Comparison of ENCODE assay signal across 8 cellular contexts in the genomic region with DNA sequence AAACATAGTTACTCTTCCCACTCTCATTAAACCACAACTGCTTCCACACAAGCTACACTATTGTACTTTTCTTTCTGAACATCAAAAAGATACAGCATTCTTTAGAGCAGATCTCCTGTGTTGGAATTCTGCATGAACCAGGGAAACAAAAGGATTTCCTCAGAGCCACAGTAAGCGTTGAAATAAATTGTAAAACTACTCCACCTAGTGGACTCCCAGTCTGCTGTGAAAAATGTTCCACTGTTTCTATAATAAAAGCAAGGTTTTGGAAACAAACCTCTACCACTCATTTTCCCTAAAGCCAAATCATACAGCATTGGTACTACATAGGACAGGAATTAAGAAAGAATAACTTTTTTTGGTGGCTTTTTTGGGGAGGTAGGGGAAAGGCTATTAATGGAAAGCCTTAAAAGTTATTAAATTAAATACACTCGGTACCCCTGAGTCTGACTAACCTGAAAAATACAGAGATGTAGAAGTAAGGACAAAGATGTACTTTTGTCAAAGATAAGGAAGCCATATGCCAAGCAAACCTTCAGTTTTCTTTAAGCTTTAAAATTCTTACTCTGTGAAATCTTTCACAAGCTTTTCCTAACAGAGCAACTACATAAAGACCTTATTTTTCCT. TPM values are rescaled to one million over a fixed set of nuclear protein-coding genes. Genes with fewer than 3 reads are reported as not detected.
DNase-seq lines count a peak whose midpoint lies in the region; ATAC-seq and TF ChIP-seq lines count a peak whose summit lies in the region.

No MANE protein-coding gene starts in this region.

- 19 to 26% methylated on average over 2 of the region's 2 CpGs for WGBS in aorta, 2 donors

- H3K4me3 ChIP-seq in left lung (no peak overlapping the region), aorta (ENCODE audit: low read length in 2 of 2) (no peak overlapping the region)

- ATAC-seq in left lung = peak; percentile 80
- peak; percentile 73 for ATAC-seq in aorta (ENCODE audit: low FRiP score)
- no peak for ATAC-seq in HG02884 (IDR thresholded peaks at IDR 0.05; ENCODE audit: unreplicated experiment)

- peak; percentile 64 for DNase-seq in AG08395 (ENCODE audit: low spot score)
- DNase-seq in GM13976 (ENCODE audit: low spot score) = peak; percentile 32
- DNase-seq in NCI-H446 treated with DMSO at 0.1 percent for 48 hours (lab: John Stamatoyannopoulos, UW) = peak; percentile 40
- peak; percentile 63 for DNase-seq in cerebellum (ENCODE audit: low spot score)
- no peak for DNase-seq in left lung
- DNase-seq in aorta = no peak
- DNase-seq in UCSD-AML1 (lab: John Stamatoyannopoulos, UW; ENCODE audit: unreplicated experiment) = no peak

- intact Hi-C loops in left lung (cut with DNase I) (loop anchor here in 1 of 2 donors (10.0 kb wide), 1 partner anchor 485 kb away; no protein-coding TSS in a partner anchor), aorta (cut with DNase I) (loop anchor here (5.0 to 10.0 kb wide), 6 partner anchors 48 to 1065 kb away; partner anchors contain the start of gene TSC22D1 (in 1 of the 2))

- in situ Hi-C loops in GM13976 (cut with MboI; ENCODE audit: low sequenced_read_pairs, unreplicated experiment) = loop anchor here (10.0 kb wide), 1 partner anchor 485 kb away; no protein-coding TSS in a partner anchor

- H3K27me3 ChIP-seq in left lung (no peaks in the 10 kb centered on the region), aorta (ENCODE audit: control insufficient read depth in 1 of 2, insufficient read depth in 2 of 2, low read length in 1 of 2) (no peaks in the 10 kb centered on the region)

- H3K4me1 ChIP-seq in left lung (peaks cover 0 to 35% of the 10 kb centered on the region in 2 donors), aorta (ENCODE audit: control insufficient read depth in 1 of 2, insufficient read depth in 2 of 2, low read length in 2 of 2) (peaks cover 0 to 2% of the 10 kb centered on the region in 2 donors)

- H3K27ac ChIP-seq in left lung (no peak overlapping the region), aorta (ENCODE audit: low read depth in 1 of 2, low read length in 2 of 2) (no peak overlapping the region)

- H3K36me3 ChIP-seq in left lung (peaks cover 0 to 17% of the 10 kb centered on the region in 2 donors), aorta (ENCODE audit: control insufficient read depth in 1 of 2, insufficient read depth in 2 of 2, low read length in 1 of 2) (peaks cover 0 to 1% of the 10 kb centered on the region in 2 donors)

- H3K9me3 ChIP-seq in left lung (no peaks in the 10 kb centered on the region), aorta (ENCODE audit: control insufficient read depth, low read length) (no peaks in the 10 kb centered on the region)

- peak; percentile 58 for TF ChIP-seq CTCF in GM13976 (IDR thresholded peaks at IDR 0.05; ENCODE audit: borderline replicate concordance, control extremely low read depth, extremely low read depth, insufficient read depth, missing control alignments)
- peak; percentile 57 to 72 for TF ChIP-seq CTCF in left lung (IDR thresholded peaks at IDR 0.05)

RNA-seq across cellular contexts. Expression of gene NUFIP1, which starts 19.3 kb away (rescaled TPM):
- 6.4 TPM for total RNA-seq in cerebellum
- total RNA-seq in left lung = 1 to 10 TPM; 3.2 to 4.1 TPM
- 1 to 10 TPM; 4.4 to 4.6 TPM for total RNA-seq in aorta
- 1 to 10 TPM; 1.9 to 2.6 TPM for polyA plus RNA-seq in aorta

RNA-seq across cellular contexts. Expression of gene GPALPP1, which starts 19.4 kb away (rescaled TPM):
- total RNA-seq in cerebellum (38.1 TPM), left lung (10 to 100 TPM; 16.3 to 20.8 TPM), aorta (10 to 100 TPM; 23.8 to 28.5 TPM)
- 10 to 100 TPM in 1 of 2 donors, 1 to 10 TPM in 1; 4.8 to 12.6 TPM for polyA plus RNA-seq in aorta

Comparison
In these comparisons a context has a peak if more than half of its experiments do, and no peak if none do; other contexts are left out.
1. DNase-seq: peak in AG08395 (single experiment), GM13976 (single experiment), NCI-H446 treated with DMSO at 0.1 percent for 48 hours (single experiment) and cerebellum (single experiment); none in left lung (0 of 2), aorta (0 of 2) and UCSD-AML1 (single experiment).